19 cellular contexts compared by ENCODE assay signal in genomic region chr4:38717604-38718003, GRCh38. TPM values are rescaled to one million over a fixed set of nuclear protein-coding genes. Genes with fewer than 3 reads are reported as not detected.
DNase-seq lines count a peak whose midpoint lies in the region; ATAC-seq and TF ChIP-seq lines count a peak whose summit lies in the region.
"Had no signal": no experiment of that assay in that cellular context is flagged by ENCODE, and none has a peak within 500 bp of the region (broad histone marks: within the 10 kb centered on the region; RNA-seq: fewer than 3 reads in every experiment).

No MANE protein-coding gene starts in this region.

- H3K79me1 ChIP-seq in mesenchymal stem cell (replicated peaks; ENCODE audit: low read length, poor library complexity, severe bottlenecking): no peaks in the 10 kb centered on the region

- H3K9ac ChIP-seq in mesenchymal stem cell (ENCODE audit: low read length): no peak overlapping the region
- H3K9ac ChIP-seq: SK-N-SH had no signal

- no peak overlapping the region for H3K4me2 ChIP-seq in mesenchymal stem cell (ENCODE audit: low read length, poor library complexity, severe bottlenecking)
- H3K4me2 ChIP-seq: SK-N-SH had no signal

- WGBS in esophagus muscularis mucosa: 67% methylated on average over 5 of the region's 5 CpGs
- 66% methylated on average over 5 of the region's 5 CpGs for WGBS in mesenchymal stem cell
- 35 to 44% methylated on average over 5 of the region's 5 CpGs for WGBS in aorta, 2 donors

- no peak overlapping the region for H3K14ac ChIP-seq in mesenchymal stem cell (ENCODE audit: low read length in 2 of 2)

- no peak overlapping the region for H3K27ac ChIP-seq in esophagus muscularis mucosa (replicated peaks in 1 of 4)
- no peak overlapping the region for H3K27ac ChIP-seq in mesenchymal stem cell (ENCODE audit: low read length, poor library complexity, severe bottlenecking)
- H3K27ac ChIP-seq in aorta (ENCODE audit: low read depth in 1 of 2, low read length in 2 of 2): no peak overlapping the region
- H3K27ac ChIP-seq: ovary had no signal

- POLR2A ChIA-PET in BJ (lab: Charles Lee): no interaction called here

- no peak overlapping the region for H2BK12ac ChIP-seq in mesenchymal stem cell (ENCODE audit: low read length in 2 of 2)

- H3K23ac ChIP-seq in mesenchymal stem cell (ENCODE audit: low read length in 2 of 2): peak overlapping the region in 1 of 2 experiments; percentile 40

- TF ChIP-seq CTCF in BJ (IDR thresholded peaks at IDR 0.05; ENCODE audit: insufficient read depth, low read depth, low read length) (no peak), esophagus muscularis mucosa (IDR thresholded peaks at IDR 0.05) (no peak)

- CTCF ChIA-PET in BJ (lab: Yijun Ruan, JAX): interaction anchor here (2.3 kb wide), 1 partner anchor 13 kb away, joined by 7 read pairs; no protein-coding TSS in a partner anchor

- no peaks in the 10 kb centered on the region for H3K9me3 ChIP-seq in MG63
- no peaks in the 10 kb centered on the region for H3K9me3 ChIP-seq in esophagus muscularis mucosa
- H3K9me3 ChIP-seq in mesenchymal stem cell (ENCODE audit: control insufficient read depth, low read length): peaks cover 3% of the 10 kb centered on the region
- H3K9me3 ChIP-seq in aorta (ENCODE audit: control insufficient read depth, low read length): no peaks in the 10 kb centered on the region
- H3K9me3 ChIP-seq: ovary, SK-N-SH had no signal

- no peak overlapping the region for H3K4ac ChIP-seq in mesenchymal stem cell (ENCODE audit: low read depth in 1 of 2, low read length in 2 of 2)

- H3K36me3 ChIP-seq in BJ (ENCODE audit: control insufficient read depth, insufficient read depth, low read length) (no peaks in the 10 kb centered on the region), MG63 (no peaks in the 10 kb centered on the region), esophagus muscularis mucosa (no peaks in the 10 kb centered on the region), mesenchymal stem cell (ENCODE audit: control insufficient read depth in 1 of 2, insufficient read depth in 2 of 2, low read depth in 1 of 2, low read length in 2 of 2) (no peaks in the 10 kb centered on the region), aorta (ENCODE audit: control insufficient read depth in 1 of 2, insufficient read depth in 2 of 2, low read length in 1 of 2) (no peaks in the 10 kb centered on the region)
- H3K36me3 ChIP-seq: ovary had no signal

- H4K91ac ChIP-seq in mesenchymal stem cell (ENCODE audit: low read length): no peak overlapping the region

- no peak overlapping the region for H2BK15ac ChIP-seq in mesenchymal stem cell (ENCODE audit: low read depth, poor library complexity, severe bottlenecking)

- H3K4me1 ChIP-seq in esophagus muscularis mucosa (no peaks in the 10 kb centered on the region), mesenchymal stem cell (ENCODE audit: control insufficient read depth, insufficient read depth, low read depth, low read length) (no peaks in the 10 kb centered on the region), aorta (ENCODE audit: control insufficient read depth in 1 of 2, insufficient read depth in 2 of 2, low read length in 2 of 2) (no peaks in the 10 kb centered on the region)

- TF ChIP-seq POLR2A in esophagus muscularis mucosa (IDR thresholded peaks at IDR 0.05; ENCODE audit: low read depth): no peak

- no peak overlapping the region for H2AK5ac ChIP-seq in mesenchymal stem cell (ENCODE audit: low read length, severe bottlenecking)

- intact Hi-C loops in esophagus muscularis mucosa (cut with DNase I) (no loop called here), aorta (cut with DNase I) (no loop called here)

- no peak overlapping the region for H4K8ac ChIP-seq in mesenchymal stem cell (ENCODE audit: low read length)

- no peak overlapping the region for H2BK120ac ChIP-seq in mesenchymal stem cell (ENCODE audit: low read depth, low read length)

- DNase-seq in BJ (ENCODE audit: low read depth) (peak; percentile 52), MG63 (peak; percentile 53), esophagus muscularis mucosa (ENCODE audit: extremely low spot score) (peak; percentile 39), mesenchymal stem cell (no peak), NCI-H446 (lab: John Stamatoyannopoulos, UW) (no peak), aorta (no peak), anterior cingulate cortex (lab: John Stamatoyannopoulos, UW) (no peak)
- DNase-seq in activated CD4-positive, alpha-beta T cell treated with anti-CD3 and anti-CD28 coated beads for 4 hours: no peak
- DNase-seq: activated CD4-positive, CD25-positive, alpha-beta regulatory T cell treated with anti-CD3 and anti-CD28 coated beads, Interleukin-2, amount 50 U/mL, for 72 hours; activated naive CD8-positive, alpha-beta T cell treated with anti-CD3 and anti-CD28 coated beads, Interleukin-2, amount 10 ng/mL, durations not matched to agents 7 days and 5 days; Calu3; effector CD8-positive, alpha-beta T cell; foreskin melanocyte; GDM1; NCI-H1105 treated with DMSO at 0.1 percent for 48 hours; ovary; SK-N-SH; stimulated activated CD4-positive, alpha-beta T cell treated with anti-CD3 and anti-CD28 coated beads, Interleukin-4, amount 100 ng/mL, for 1 hour had no signal

- H2AFZ ChIP-seq in mesenchymal stem cell (ENCODE audit: low read depth, low read length): peak overlapping the region; percentile 37

- TF ChIP-seq EP300 in esophagus muscularis mucosa (IDR thresholded peaks at IDR 0.05): no peak

- H3K4me3 ChIP-seq in BJ (ENCODE audit: low read depth, low read length): no peak overlapping the region
- no peak overlapping the region for H3K4me3 ChIP-seq in MG63
- H3K4me3 ChIP-seq in esophagus muscularis mucosa: no peak overlapping the region
- no peak overlapping the region for H3K4me3 ChIP-seq in mesenchymal stem cell (ENCODE audit: insufficient read depth in 1 of 2, low read depth in 1 of 2, low read length in 2 of 2)
- H3K4me3 ChIP-seq in aorta (ENCODE audit: low read length in 2 of 2): no peak overlapping the region
- H3K4me3 ChIP-seq: ovary had no signal

- H2BK5ac ChIP-seq in mesenchymal stem cell (ENCODE audit: low read depth, low read length, poor library complexity, severe bottlenecking): no peak overlapping the region

- no peak for ATAC-seq in aorta (ENCODE audit: low FRiP score)
- ATAC-seq: Panc1 had no signal

- no peak overlapping the region for H3K18ac ChIP-seq in mesenchymal stem cell (ENCODE audit: low read depth in 1 of 2, low read length in 2 of 2)

- H3K27me3 ChIP-seq in BJ (ENCODE audit: control insufficient read depth, insufficient read depth, low read length) (no peaks in the 10 kb centered on the region), MG63 (no peaks in the 10 kb centered on the region), esophagus muscularis mucosa (no peaks in the 10 kb centered on the region), mesenchymal stem cell (ENCODE audit: control insufficient read depth in 1 of 2, insufficient read depth in 1 of 2, low read length in 2 of 2) (no peaks in the 10 kb centered on the region), aorta (ENCODE audit: control insufficient read depth in 1 of 2, insufficient read depth in 2 of 2, low read length in 1 of 2) (no peaks in the 10 kb centered on the region)
- H3K27me3 ChIP-seq: ovary had no signal

RNA-seq across cellular contexts. Expression of gene KLF3, which starts 53.6 kb away (rescaled TPM):
- 11.4 and 11.7 TPM in 2 replicates for polyA plus RNA-seq in BJ (2011; rRNA removed)
- polyA minus RNA-seq in BJ (2011; rRNA and poly(A)+ RNA removed): 18.3 and 19.9 TPM in 2 replicates
- total RNA-seq in MG63 (2014; rRNA removed; shearing (Covaris generic); ENCODE audit: low replicate concordance): 1.9 and 4.1 TPM in 2 replicates
- 10 to 100 TPM; 30.8 to 50.4 (median 40.4) TPM for total RNA-seq in esophagus muscularis mucosa
- polyA plus RNA-seq in mesenchymal stem cell (2013, experiment 1 of 2): 35.1 TPM
- polyA plus RNA-seq in mesenchymal stem cell (2013, experiment 2 of 2): 35.0 TPM
- 10 to 100 TPM; 45.9 to 66.8 TPM for total RNA-seq in aorta
- polyA plus RNA-seq in aorta: 10 to 100 TPM; 13.0 to 16.7 TPM

Comparison
In these comparisons a context has a peak if more than half of its experiments do, and no peak if none do; other contexts are left out.
1. DNase-seq: peak in BJ (single experiment), MG63 (single experiment) and esophagus muscularis mucosa (single experiment); none in mesenchymal stem cell (single experiment), NCI-H446 (0 of 2), aorta (0 of 2), anterior cingulate cortex (0 of 58) and activated CD4-positive, alpha-beta T cell treated with anti-CD3 and anti-CD28 coated beads for 4 hours (0 of 2).